In genomic region chr6:49003348-49003747, GRCh38 we compare ENCODE assay signal across 25 cellular contexts.
"Had no signal": no experiment of that assay in that cellular context is flagged by ENCODE, and none has a peak within 500 bp of the region (broad histone marks: within the 10 kb centered on the region; RNA-seq: fewer than 3 reads in every experiment).

No MANE protein-coding gene starts in this region.

- H3K9me3 ChIP-seq: gastrocnemius medialis, right lobe of liver, suprapubic skin, vagina had no signal

- H3K27me3 ChIP-seq: brain microvascular endothelial cell, gastrocnemius medialis, heart right ventricle, right lobe of liver, suprapubic skin, vagina had no signal

- H3K4me1 ChIP-seq: gastrocnemius medialis, heart right ventricle, parathyroid adenoma, right lobe of liver had no signal

- H3K36me3 ChIP-seq: brain microvascular endothelial cell, gastrocnemius medialis, heart right ventricle, right lobe of liver, suprapubic skin, vagina had no signal

- H3K36me3 Mint-ChIP-seq: naive thymus-derived CD8-positive, alpha-beta T cell had no signal

- H3K4me3 Mint-ChIP-seq: naive thymus-derived CD8-positive, alpha-beta T cell; stimulated activated naive CD8-positive, alpha-beta T cell treated with anti-CD3 and anti-CD28 coated beads, Interleukin-15, amount 100 ng/mL, for 72 hours had no signal

- H3K4me3 ChIP-seq: gastrocnemius medialis, heart right ventricle, right lobe of liver, suprapubic skin, vagina had no signal

- H3K27ac ChIP-seq: brain microvascular endothelial cell, gastrocnemius medialis, heart right ventricle, parathyroid adenoma, right lobe of liver, suprapubic skin, vagina, VCaP had no signal

- DNase-seq: activated CD4-positive, alpha-beta T cell treated with anti-CD3 and anti-CD28 coated beads, Interleukin-2, amount 50 U/mL, for 1 hour; activated CD4-positive, CD25-positive, alpha-beta regulatory T cell treated with anti-CD3 and anti-CD28 coated beads, Interleukin-2, amount 50 U/mL, for 72 hours; activated CD8-positive, alpha-beta memory T cell treated with anti-CD3 and anti-CD28 coated beads for 24 hours; activated CD8-positive, alpha-beta memory T cell treated with anti-CD3 and anti-CD28 coated beads, Interleukin-2, amount 50 U/mL, for 48 hours; activated effector memory CD4-positive, alpha-beta T cell treated with Interleukin-2 at 50 U/mL for 16 hours; activated naive CD4-positive, alpha-beta T cell treated with anti-CD3 and anti-CD28 coated beads, Interleukin-2, amount 50 U/mL, for 16 hours; activated T-cell treated with anti-CD3 and anti-CD28 coated beads, Interleukin-2, amount 50 U/mL, for 48 hours; aorta; brain microvascular endothelial cell; central memory CD4-positive, alpha-beta T cell; effector CD4-positive, alpha-beta T cell; gastrocnemius medialis; heart right ventricle; mesenchymal stem cell; naive thymus-derived CD8-positive, alpha-beta T cell; right lobe of liver; small intestine; stimulated activated CD4-positive, alpha-beta T cell treated with anti-CD3 and anti-CD28 coated beads, Interleukin-15, amount 100 ng/mL, for 24 hours; stimulated activated CD4-positive, alpha-beta T cell treated with anti-CD3 and anti-CD28 coated beads, Interleukin-2, amount 100 ng/mL, for 48 hours; stimulated activated naive CD8-positive, alpha-beta T cell treated with anti-CD3 and anti-CD28 coated beads, Interleukin-15, amount 100 ng/mL, for 72 hours; trophoblast cell had no signal

- H3K27me3 Mint-ChIP-seq: naive thymus-derived CD8-positive, alpha-beta T cell; stimulated activated naive CD8-positive, alpha-beta T cell treated with anti-CD3 and anti-CD28 coated beads, Interleukin-15, amount 100 ng/mL, for 72 hours had no signal

- H3K4me1 Mint-ChIP-seq: naive thymus-derived CD8-positive, alpha-beta T cell; stimulated activated naive CD8-positive, alpha-beta T cell treated with anti-CD3 and anti-CD28 coated beads, Interleukin-15, amount 100 ng/mL, for 72 hours had no signal

- H3K27ac Mint-ChIP-seq: naive thymus-derived CD8-positive, alpha-beta T cell; stimulated activated naive CD8-positive, alpha-beta T cell treated with anti-CD3 and anti-CD28 coated beads, Interleukin-15, amount 100 ng/mL, for 72 hours had no signal
